Comparison of ENCODE assay signal across 25 cellular contexts in the genomic region with DNA sequence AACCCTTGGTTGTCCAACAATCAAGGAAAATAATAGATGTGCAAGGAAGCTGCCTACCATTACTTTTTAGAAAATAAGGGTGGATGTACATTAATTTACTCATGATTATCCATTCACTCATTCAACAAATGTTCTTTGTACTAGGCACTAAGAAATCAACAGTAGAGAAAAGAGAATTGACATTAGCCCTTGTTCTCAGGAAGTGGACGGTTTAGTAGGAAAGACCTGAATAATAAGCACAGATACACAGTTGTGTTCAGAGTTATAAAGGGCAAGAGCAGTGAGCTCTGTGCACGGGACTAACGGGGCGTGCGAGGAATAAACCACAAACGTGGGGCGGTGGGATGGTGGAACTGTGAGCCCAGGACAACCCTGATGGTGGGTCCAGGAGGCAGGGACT.
"Had no signal": no experiment of that assay in that cellular context is flagged by ENCODE, and none has a peak within 500 bp of the region (broad histone marks: within the 10 kb centered on the region; RNA-seq: fewer than 3 reads in every experiment).

No MANE protein-coding gene starts in this region.

- H3K4me3 ChIP-seq: hepatocyte, left ventricle myocardium inferior, lower lobe of right lung, psoas muscle, right lobe of liver, testis, tibial nerve, upper lobe of right lung, vagina had no signal

- FAIRE-seq: endothelial cell of umbilical vein, kidney had no signal

- H3K9me3 Mint-ChIP-seq: endodermal cell; naive B cell; nephron; stimulated activated memory B cell treated with anti-CD40 and anti-IgM and Interleukin-4, amounts not matched to agents 10 μg/mL and 1 μg/mL and 100 μg/mL, for 72 hours; stimulated activated naive CD8-positive, alpha-beta T cell treated with anti-CD3 and anti-CD28 coated beads, Interleukin-15, amount 100 ng/mL, for 72 hours had no signal

- H3K27me3 ChIP-seq: foreskin keratinocyte, hepatocyte, right lobe of liver, testis, tibial nerve, upper lobe of right lung, vagina had no signal

- H3K4me2 ChIP-seq: hepatocyte had no signal

- ATAC-seq: foreskin keratinocyte; lower lobe of right lung; psoas muscle; stimulated activated memory B cell treated with anti-CD40 and anti-IgM and Interleukin-4, amounts not matched to agents 10 μg/mL and 1 μg/mL and 100 μg/mL, for 72 hours; stimulated activated naive CD8-positive, alpha-beta T cell treated with anti-CD3 and anti-CD28 coated beads, Interleukin-15, amount 100 ng/mL, for 72 hours; upper lobe of right lung had no signal

- H3K4me3 Mint-ChIP-seq: endodermal cell; naive B cell; nephron; stimulated activated memory B cell treated with anti-CD40 and anti-IgM and Interleukin-4, amounts not matched to agents 10 μg/mL and 1 μg/mL and 100 μg/mL, for 72 hours; stimulated activated naive CD8-positive, alpha-beta T cell treated with anti-CD3 and anti-CD28 coated beads, Interleukin-15, amount 100 ng/mL, for 72 hours had no signal

- H3K36me3 ChIP-seq: left ventricle myocardium inferior, lower lobe of right lung, right lobe of liver, tibial nerve, upper lobe of right lung, vagina had no signal

- H3K9me3 ChIP-seq: left ventricle myocardium inferior, lower lobe of right lung, psoas muscle, right lobe of liver, testis, tibial nerve, upper lobe of right lung, vagina had no signal

- H3K27ac ChIP-seq: foreskin keratinocyte, hepatocyte, left ventricle myocardium inferior, lower lobe of right lung, psoas muscle, right lobe of liver, testis, tibial nerve, upper lobe of right lung, vagina had no signal

- H2AFZ ChIP-seq: hepatocyte had no signal

- H3K79me2 ChIP-seq: hepatocyte had no signal

- H3K4me1 ChIP-seq: psoas muscle, right lobe of liver, testis had no signal

- H3K27ac Mint-ChIP-seq: endodermal cell; stimulated activated memory B cell treated with anti-CD40 and anti-IgM and Interleukin-4, amounts not matched to agents 10 μg/mL and 1 μg/mL and 100 μg/mL, for 72 hours had no signal

- DNase-seq: effector CD4-positive, alpha-beta T cell; endodermal cell; erythroblast; foreskin keratinocyte; head of caudate nucleus; kidney; left cardiac atrium; left ventricle myocardium inferior; lower lobe of right lung; mesenchymal stem cell; midbrain; naive B cell; psoas muscle; retina; right lobe of liver; stimulated activated CD4-positive, alpha-beta T cell treated with anti-CD3 and anti-CD28 coated beads, Interleukin-4, amount 100 ng/mL, for 24 hours; stimulated activated naive CD8-positive, alpha-beta T cell treated with anti-CD3 and anti-CD28 coated beads, Interleukin-15, amount 100 ng/mL, for 72 hours; testis; upper lobe of right lung had no signal

- H3K36me3 Mint-ChIP-seq: naive B cell; stimulated activated memory B cell treated with anti-CD40 and anti-IgM and Interleukin-4, amounts not matched to agents 10 μg/mL and 1 μg/mL and 100 μg/mL, for 72 hours had no signal
